Comparison of ENCODE assay signal across 11 cellular contexts in genomic region chr6:96015791-96016776, GRCh38. TPM values are rescaled to one million over a fixed set of nuclear protein-coding genes. Genes with fewer than 3 reads are reported as not detected.
DNase-seq lines count a peak whose midpoint lies in the region; ATAC-seq, FAIRE-seq and TF ChIP-seq lines count a peak whose summit lies in the region.
"Had no signal": no experiment of that assay in that cellular context is flagged by ENCODE, and none has a peak within 500 bp of the region (broad histone marks: within the 10 kb centered on the region; RNA-seq: fewer than 3 reads in every experiment).

Gene FUT9, plus strand, starts transcription at chr6:96015974. Its CDS starts 187,182 bp downstream, at chr6:96203156.

- no peak for FAIRE-seq in astrocyte (lab: Jason Lieb, UNC)

- no peak for ATAC-seq in effector memory CD8-positive, alpha-beta T cell (replicated peaks)
- no peak for ATAC-seq in GM19463 (IDR thresholded peaks at IDR 0.05; ENCODE audit: unreplicated experiment)

- no peaks in the 10 kb centered on the region for H3K79me1 ChIP-seq in mesendoderm (ENCODE audit: low read length)

- peak within 1 kb of the TSS; percentile 81 for H3K4me2 ChIP-seq in astrocyte (ENCODE audit: low read length)
- peak within 1 kb of the TSS; percentile 85 for H3K4me2 ChIP-seq in mesendoderm (ENCODE audit: low read length)

- H2BK120ac ChIP-seq in mesendoderm (ENCODE audit: low read depth, low read length): no peak within 1 kb of the TSS

- no peak within 1 kb of the TSS for H4K5ac ChIP-seq in mesendoderm (ENCODE audit: low read length)

- H3K18ac ChIP-seq in mesendoderm (ENCODE audit: low read length): no peak within 1 kb of the TSS

- H3K79me2 ChIP-seq in astrocyte (ENCODE audit: insufficient read depth, low read length) (no peaks in the 10 kb centered on the region), mesendoderm (ENCODE audit: control insufficient read depth, insufficient read depth, low read length) (no peaks in the 10 kb centered on the region)

- no peak within 1 kb of the TSS for H3K4ac ChIP-seq in mesendoderm (ENCODE audit: low read depth, low read length)

- H3K36me3 ChIP-seq in astrocyte (ENCODE audit: insufficient read depth, low read length) (no peaks in the 10 kb centered on the region), mesendoderm (ENCODE audit: control insufficient read depth, insufficient read depth, low read length) (no peaks in the 10 kb centered on the region)

- peaks cover 2% of the 10 kb centered on the region for H3K9me3 Mint-ChIP-seq in astrocyte (ENCODE audit: unreplicated experiment)
- peaks cover 0 to 3% of the 10 kb centered on the region in 2 donors for H3K9me3 Mint-ChIP-seq in effector memory CD8-positive, alpha-beta T cell
- H3K9me3 Mint-ChIP-seq: dendritic cell treated with granulocyte-macrophage colony-stimulating factor and Interleukin-4, amounts not matched to agents 40 ng/mL and 50 ng/mL, for 4 days had no signal

- H3K27me3 Mint-ChIP-seq in astrocyte (ENCODE audit: low read depth, unreplicated experiment): peaks cover 27% of the 10 kb centered on the region
- peaks cover 21 to 24% of the 10 kb centered on the region in 2 donors for H3K27me3 Mint-ChIP-seq in effector memory CD8-positive, alpha-beta T cell

- H3K56ac ChIP-seq in mesendoderm (ENCODE audit: low read length): peak within 1 kb of the TSS; percentile 79

- no peak within 1 kb of the TSS for H3K23ac ChIP-seq in mesendoderm (ENCODE audit: low read length)

- H3K9ac ChIP-seq in astrocyte (ENCODE audit: low read length) (no peak within 1 kb of the TSS), mesendoderm (ENCODE audit: low read length) (peak within 1 kb of the TSS; percentile 64)

- H3K27ac Mint-ChIP-seq in astrocyte (ENCODE audit: unreplicated experiment): peak within 1 kb of the TSS; percentile 60
- no peak within 1 kb of the TSS for H3K27ac Mint-ChIP-seq in effector memory CD8-positive, alpha-beta T cell
- H3K27ac Mint-ChIP-seq: dendritic cell treated with granulocyte-macrophage colony-stimulating factor and Interleukin-4, amounts not matched to agents 40 ng/mL and 50 ng/mL, for 4 days had no signal

- WGBS in mesendoderm (ENCODE audit: extremely low coverage, insufficient coverage, low lambda C conversion rate): no CpG with 5 or more reads among the region's 54 CpGs

- H3K27me3 ChIP-seq in astrocyte (ENCODE audit: insufficient read depth, low read length) (peaks cover 27% of the 10 kb centered on the region), mesendoderm (ENCODE audit: insufficient read depth, low read length, poor library complexity) (no peaks in the 10 kb centered on the region)

- H2BK5ac ChIP-seq in mesendoderm (ENCODE audit: low read length): no peak within 1 kb of the TSS

- DNase-seq in ACHN (peak; percentile 3), NCI-H1417 (lab: John Stamatoyannopoulos, UW) (peak; percentile 95), astrocyte (ENCODE audit: low read depth) (peak; percentile 1), mesendoderm (peak; percentile 82), GOT3 (lab: John Stamatoyannopoulos, UW) (no peak)
- DNase-seq in effector memory CD8-positive, alpha-beta T cell: no peak
- DNase-seq in activated T-cell treated with anti-CD3 and anti-CD28 coated beads, Interleukin-2, amount 50 U/mL, for 48 hours: no peak
- DNase-seq: stimulated activated naive CD4-positive, alpha-beta T cell had no signal

- H2AK5ac ChIP-seq in mesendoderm (ENCODE audit: low read length): no peak within 1 kb of the TSS

- H2AFZ ChIP-seq in astrocyte (ENCODE audit: low read depth, low read length): peak within 1 kb of the TSS; percentile 60

- TF ChIP-seq CTCF in astrocyte (IDR thresholded peaks at IDR 0.05; ENCODE audit: insufficient read depth, low read depth, low read length): no peak

- peak within 1 kb of the TSS; percentile 83 for H3K4me3 Mint-ChIP-seq in astrocyte (ENCODE audit: unreplicated experiment)
- H3K4me3 Mint-ChIP-seq in effector memory CD8-positive, alpha-beta T cell: no peak within 1 kb of the TSS
- H3K4me3 Mint-ChIP-seq: dendritic cell treated with granulocyte-macrophage colony-stimulating factor and Interleukin-4, amounts not matched to agents 40 ng/mL and 50 ng/mL, for 4 days had no signal

- no peaks in the 10 kb centered on the region for H3K9me3 ChIP-seq in astrocyte (ENCODE audit: insufficient read depth, low read depth, low read length)

- H2BK15ac ChIP-seq in mesendoderm (replicated peaks; ENCODE audit: low read depth): no peak within 1 kb of the TSS

- H3K4me3 ChIP-seq in astrocyte (ENCODE audit: insufficient read depth, low read depth, low read length) (peak within 1 kb of the TSS; percentile 39), mesendoderm (ENCODE audit: low read length) (peak within 1 kb of the TSS; percentile 47)

- in situ Hi-C loops in ACHN (cut with HindIII; ENCODE audit: low pct_ligation_motif_present, low pct_unique_long_range_greater_than_20kb, low sequenced_read_pairs): no loop called here

- H3K27ac ChIP-seq in astrocyte (ENCODE audit: low read depth, low read length) (no peak within 1 kb of the TSS), mesendoderm (ENCODE audit: low read depth, low read length) (no peak within 1 kb of the TSS)

- peaks cover 2% of the 10 kb centered on the region for H3K4me1 ChIP-seq in astrocyte (ENCODE audit: insufficient read depth, low read length)
- no peaks in the 10 kb centered on the region for H3K4me1 ChIP-seq in mesendoderm (ENCODE audit: control insufficient read depth, low read depth, low read length)

- peaks cover 6% of the 10 kb centered on the region for H3K4me1 Mint-ChIP-seq in astrocyte (ENCODE audit: low read depth, unreplicated experiment)
- peaks cover 0 to 5% of the 10 kb centered on the region in 2 donors for H3K4me1 Mint-ChIP-seq in effector memory CD8-positive, alpha-beta T cell (ENCODE audit: low read depth in 2 of 2)

- H4K8ac ChIP-seq in mesendoderm (ENCODE audit: low read depth, low read length): no peak within 1 kb of the TSS

- no peaks in the 10 kb centered on the region for H3K36me3 Mint-ChIP-seq in astrocyte (ENCODE audit: low read depth, unreplicated experiment)
- peaks cover 3% of the 10 kb centered on the region for H3K36me3 Mint-ChIP-seq in effector memory CD8-positive, alpha-beta T cell (ENCODE audit: insufficient read depth)

- no peaks in the 10 kb centered on the region for H4K20me1 ChIP-seq in astrocyte (ENCODE audit: insufficient read depth, low read length)

RNA-seq across cellular contexts. Expression of gene FUT9, which starts in this region (rescaled TPM):
- 0.14 and 0.20 TPM in 2 replicates for total RNA-seq in astrocyte
- polyA plus RNA-seq in mesendoderm (2013, experiment 1 of 2): 0.97 TPM
- polyA plus RNA-seq in mesendoderm (2013, experiment 2 of 2): 0.97 TPM
- polyA plus RNA-seq: BJ had no signal

Comparison
In these comparisons a context has a peak if more than half of its experiments do, and no peak if none do; other contexts are left out.
1. Peak in DNase-seq, H3K4me3 ChIP-seq and H3K4me2 ChIP-seq in astrocyte; RNA of the gene not detected or under 1 TPM.
2. DNase-seq: peak in ACHN (single experiment), NCI-H1417 (3 of 3) and mesendoderm (single experiment); none in GOT3 (single experiment), effector memory CD8-positive, alpha-beta T cell (0 of 3) and activated T-cell treated with anti-CD3 and anti-CD28 coated beads, Interleukin-2, amount 50 U/mL, for 48 hours (0 of 2).